ENCODE assay signal across 1 cellular context in the genomic region with DNA sequence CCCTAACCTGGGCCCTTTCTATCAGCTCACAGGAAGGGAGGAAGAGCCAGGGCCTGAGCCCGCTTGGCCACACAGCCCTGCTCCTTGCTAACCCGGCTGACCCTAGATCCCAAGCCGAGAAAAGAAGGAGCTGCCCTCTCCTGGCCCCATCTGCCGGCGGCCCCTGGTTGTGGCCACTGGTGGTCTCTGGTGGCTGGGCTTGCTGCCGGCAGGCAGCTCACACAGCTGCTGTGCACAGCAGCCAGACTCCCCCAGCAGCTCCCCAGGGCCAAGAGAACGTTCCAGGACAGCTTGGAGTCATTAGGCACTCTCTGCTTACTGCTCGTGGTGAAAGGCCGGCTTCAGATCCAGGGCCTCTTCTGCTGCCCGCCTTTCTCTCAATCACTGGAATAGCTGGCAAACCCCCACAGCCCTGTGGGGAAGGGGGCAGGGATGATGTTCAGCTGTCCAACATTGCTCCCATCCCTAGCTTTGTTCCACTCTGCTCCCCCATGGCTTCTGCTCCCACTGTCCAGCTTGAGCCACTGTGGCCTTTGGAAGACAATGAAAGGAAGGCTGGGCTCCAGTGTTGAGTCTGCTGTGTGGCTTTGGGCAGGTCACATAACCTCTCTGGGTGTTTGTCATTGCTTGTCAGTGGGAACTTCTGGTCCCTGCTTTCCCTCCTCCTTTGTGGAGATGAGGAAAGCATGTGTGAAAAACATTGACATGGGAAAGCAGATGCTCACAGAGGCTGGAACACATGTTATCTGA.
TF ChIP-seq lines count a peak whose summit lies in the region.

No MANE protein-coding gene starts in this region.

TF ChIP-seq in H1, 55 proteins besides CTCF, POLR2A, EP300 and RAD21:
- TF ChIP-seq JUN (IDR thresholded peaks at IDR 0.05; ENCODE audit: low read depth, low read length) (no peak), SIRT6 (IDR thresholded peaks at IDR 0.05; ENCODE audit: low read length) (no peak), SAP30 (IDR thresholded peaks at IDR 0.05; ENCODE audit: insufficient read depth, insufficient replicate concordance, low read length) (no peak), RBBP5 (IDR thresholded peaks at IDR 0.05; ENCODE audit: borderline replicate concordance, low read depth, low read length) (no peak), TAF1 (IDR thresholded peaks at IDR 0.05; ENCODE audit: low read depth, low read length) (no peak), KDM1A (IDR thresholded peaks at IDR 0.05; ENCODE audit: borderline replicate concordance, low read length) (peak; percentile 12; the same call in 1 of the 2 replicates)
